ENCODE assay signal across 24 cellular contexts in genomic region chr6:155250701-155251381, GRCh38. TPM values are rescaled to one million over a fixed set of nuclear protein-coding genes. Genes with fewer than 3 reads are reported as not detected.
DNase-seq lines count a peak whose midpoint lies in the region; ATAC-seq and TF ChIP-seq lines count a peak whose summit lies in the region.
"Had no signal": no experiment of that assay in that cellular context is flagged by ENCODE, and none has a peak within 500 bp of the region (broad histone marks: within the 10 kb centered on the region; RNA-seq: fewer than 3 reads in every experiment).

No MANE protein-coding gene starts in this region.

- H3K36me3 ChIP-seq in endodermal cell (ENCODE audit: control insufficient read depth, insufficient read depth, low read length) = peaks cover 77% of the 10 kb centered on the region
- peaks cover 14% of the 10 kb centered on the region for H3K36me3 ChIP-seq in PC-9 (ENCODE audit: low read depth)

- no peak overlapping the region for H3K27ac ChIP-seq in endodermal cell (ENCODE audit: low read depth, low read length)
- no peak overlapping the region for H3K27ac ChIP-seq in PC-9
- H3K27ac ChIP-seq: A549 had no signal

- no peak overlapping the region for H3K4me2 ChIP-seq in PC-9
- H3K4me2 ChIP-seq: A549 had no signal

- no peaks in the 10 kb centered on the region for H3K27me3 ChIP-seq in endodermal cell (ENCODE audit: control insufficient read depth, insufficient read depth, low read length, poor library complexity, severe bottlenecking)
- H3K27me3 ChIP-seq in PC-9 (ENCODE audit: insufficient read depth, low read depth) = no peaks in the 10 kb centered on the region
- H3K27me3 ChIP-seq: BE2C had no signal

- no peak overlapping the region for H3K4me3 Mint-ChIP-seq in endodermal cell
- no peak overlapping the region for H3K4me3 Mint-ChIP-seq in stimulated activated naive B cell treated with anti-CD40 and anti-IgM and Interleukin-4, amounts not matched to agents 10 μg/mL and 1 μg/mL and 100 μg/mL, for 72 hours
- H3K4me3 Mint-ChIP-seq: IgD-negative memory B cell had no signal

- peaks cover 7% of the 10 kb centered on the region for H3K4me1 Mint-ChIP-seq in endodermal cell
- H3K4me1 Mint-ChIP-seq in stimulated activated naive B cell treated with anti-CD40 and anti-IgM and Interleukin-4, amounts not matched to agents 10 μg/mL and 1 μg/mL and 100 μg/mL, for 72 hours = no peaks in the 10 kb centered on the region

- no peaks in the 10 kb centered on the region for H3K9me2 ChIP-seq in PC-9 (ENCODE audit: insufficient read depth)

- no peak for TF ChIP-seq CTCF in endodermal cell (conservative IDR thresholded peaks at IDR 0.05)
- no peak for TF ChIP-seq CTCF in PC-9 (conservative IDR thresholded peaks at IDR 0.05)

- no TSS peak for BruUV-seq in PC-9 (replicated peaks; lab: Mats Ljungman, UMichigan)

- H3F3A ChIP-seq in PC-9 (ENCODE audit: insufficient read depth, low read depth) = peaks cover 48% of the 10 kb centered on the region

- POLR2A ChIA-PET in PC-9 (lab: Charles Lee; ENCODE audit: unreplicated experiment) = interaction anchor here (0.7 kb wide), 1 partner anchor 25 kb away, joined by 4 read pairs; no protein-coding TSS in a partner anchor

- H3K4me1 ChIP-seq in endodermal cell (ENCODE audit: control insufficient read depth, insufficient read depth, low read length) = no peaks in the 10 kb centered on the region
- H3K4me1 ChIP-seq in PC-9 (replicated peaks; ENCODE audit: insufficient read depth) = peaks cover 41% of the 10 kb centered on the region
- H3K4me1 ChIP-seq: BE2C had no signal

- no peak overlapping the region for H3K9ac ChIP-seq in endodermal cell (ENCODE audit: extremely low read depth, low read length, poor library complexity, severe bottlenecking)

- ATAC-seq in Right ventricle myocardium inferior (peak; percentile 49), left ventricle myocardium superior (peak; percentile 71)
- no peak for ATAC-seq in stimulated activated naive B cell treated with anti-CD40 and anti-IgM and Interleukin-4, amounts not matched to agents 10 μg/mL and 1 μg/mL and 100 μg/mL, for 72 hours (replicated peaks)
- ATAC-seq: A549 had no signal

- H3K79me2 ChIP-seq in PC-9 (ENCODE audit: low read depth) = no peaks in the 10 kb centered on the region

- no peak for DNase-seq in Right ventricle myocardium inferior (ENCODE audit: missing footprints)
- DNase-seq in cardiac septum (ENCODE audit: low spot score) = no peak
- peak; percentile 24 for DNase-seq in endodermal cell
- no peak for DNase-seq in left ventricle myocardium superior
- no peak for DNase-seq in stimulated activated naive B cell treated with anti-CD40 and anti-IgM and Interleukin-4, amounts not matched to agents 10 μg/mL and 1 μg/mL and 100 μg/mL, for 72 hours
- DNase-seq in PC-9 = no peak
- DNase-seq in cerebellar nuclear complex (lab: John Stamatoyannopoulos, UW) = no peak
- DNase-seq in T-helper 9 cell = no peak
- DNase-seq: BE2C, DMS53, EL, NCI-H1105, NCI-H146, NCI-H2081, NCI-H2171, NCI-H345, NCI-H524, NCI-H82, OCI-M1, SIG-M5 had no signal

- H4K20me1 ChIP-seq in PC-9 (ENCODE audit: insufficient read depth) = no peaks in the 10 kb centered on the region

- no peak overlapping the region for H2AFZ ChIP-seq in PC-9

- no peak overlapping the region for H3K4me3 ChIP-seq in endodermal cell (ENCODE audit: low read length)
- H3K4me3 ChIP-seq in PC-9 = no peak overlapping the region
- H3K4me3 ChIP-seq: A549 had no signal

- 92 to 97% methylated on average over 7 to 10 of the region's 10 CpGs for WGBS in endodermal cell (ENCODE audit: insufficient coverage in 1 of 2, insufficient read length in 1 of 2), 2 experiments

- intact Hi-C loops in Right ventricle myocardium inferior (cut with DNase I) (loop anchor here (10.0 kb wide), 1 partner anchor 316 kb away; no protein-coding TSS in a partner anchor), cardiac septum (cut with DNase I) (no loop called here), left ventricle myocardium superior (cut with micrococcal nuclease) (no loop called here), PC-9 (cut with micrococcal nuclease; ENCODE audit: unreplicated experiment) (no loop called here)

- no peak overlapping the region for H3K27ac Mint-ChIP-seq in endodermal cell
- peak overlapping the region; percentile 57 for H3K27ac Mint-ChIP-seq in stimulated activated naive B cell treated with anti-CD40 and anti-IgM and Interleukin-4, amounts not matched to agents 10 μg/mL and 1 μg/mL and 100 μg/mL, for 72 hours

- peaks cover 55% of the 10 kb centered on the region for H3K36me3 Mint-ChIP-seq in endodermal cell (ENCODE audit: low read depth)
- peaks cover 29 to 38% of the 10 kb centered on the region in 2 donors for H3K36me3 Mint-ChIP-seq in stimulated activated naive B cell treated with anti-CD40 and anti-IgM and Interleukin-4, amounts not matched to agents 10 μg/mL and 1 μg/mL and 100 μg/mL, for 72 hours

- no peaks in the 10 kb centered on the region for H3K27me3 Mint-ChIP-seq in endodermal cell (ENCODE audit: insufficient read depth)
- no peaks in the 10 kb centered on the region for H3K27me3 Mint-ChIP-seq in stimulated activated naive B cell treated with anti-CD40 and anti-IgM and Interleukin-4, amounts not matched to agents 10 μg/mL and 1 μg/mL and 100 μg/mL, for 72 hours
- H3K27me3 Mint-ChIP-seq: IgD-negative memory B cell had no signal

- no peaks in the 10 kb centered on the region for H3K9me3 Mint-ChIP-seq in endodermal cell
- H3K9me3 Mint-ChIP-seq in stimulated activated naive B cell treated with anti-CD40 and anti-IgM and Interleukin-4, amounts not matched to agents 10 μg/mL and 1 μg/mL and 100 μg/mL, for 72 hours = no peaks in the 10 kb centered on the region
- H3K9me3 Mint-ChIP-seq: IgD-negative memory B cell had no signal

- CTCF ChIA-PET in PC-9 (lab: Charles Lee) = interaction anchor here (0.5 to 0.6 kb wide), 2 partner anchors 31 to 87 kb away, joined by 3 read pairs; no protein-coding TSS in a partner anchor

- H3K9me3 ChIP-seq in endodermal cell (ENCODE audit: control insufficient read depth, low read length) (no peaks in the 10 kb centered on the region), PC-9 (ENCODE audit: insufficient read depth, low read depth) (peaks cover 10% of the 10 kb centered on the region; the same call in 1 of the 2 replicates)
- H3K9me3 ChIP-seq: A549, BE2C had no signal

RNA-seq across cellular contexts. Expression of gene CLDN20, which starts 13.0 kb away (rescaled TPM):
- total RNA-seq in Right ventricle myocardium inferior (0.19 TPM), cardiac septum (not detected), endodermal cell (not detected), left ventricle myocardium superior (not detected), PC-9 (2021) (not detected in 2 replicates)
- not detected for polyA plus RNA-seq in endodermal cell (2013, experiment 1 of 2)
- not detected for polyA plus RNA-seq in endodermal cell (2013, experiment 2 of 2)
- total RNA-seq: H1, RPMI7951 had no signal
- polyA plus RNA-seq: A549, H1, IgD-negative memory B cell had no signal

Comparison
In these comparisons a context has a peak if more than half of its experiments do, and no peak if none do; other contexts are left out.
1. ATAC-seq: peak in Right ventricle myocardium inferior (single experiment) and left ventricle myocardium superior (single experiment); none in stimulated activated naive B cell treated with anti-CD40 and anti-IgM and Interleukin-4, amounts not matched to agents 10 μg/mL and 1 μg/mL and 100 μg/mL, for 72 hours (0 of 2).